ENCODE assay signal across 10 cellular contexts in genomic region chr2:191382801-191383200, GRCh38.
DNase-seq lines count a peak whose midpoint lies in the region; ATAC-seq and TF ChIP-seq lines count a peak whose summit lies in the region.
"Had no signal": no experiment of that assay in that cellular context is flagged by ENCODE, and none has a peak within 500 bp of the region (broad histone marks: within the 10 kb centered on the region; RNA-seq: fewer than 3 reads in every experiment).

No MANE protein-coding gene starts in this region.

- H3K27me3 ChIP-seq in PC-9 (ENCODE audit: insufficient read depth, low read depth) (no peaks in the 10 kb centered on the region), smooth muscle cell (ENCODE audit: low read depth) (no peaks in the 10 kb centered on the region)

- TF ChIP-seq CTCF in PC-9 (conservative IDR thresholded peaks at IDR 0.05) (no peak), foreskin fibroblast (IDR thresholded peaks at IDR 0.05; ENCODE audit: low read depth, low read length) (no peak), smooth muscle cell (IDR thresholded peaks at IDR 0.05; ENCODE audit: borderline replicate concordance, insufficient read depth, poor library complexity, severe bottlenecking) (no peak)

- no peak overlapping the region for H3K4me3 ChIP-seq in PC-9
- no peak overlapping the region for H3K4me3 ChIP-seq in foreskin fibroblast (ENCODE audit: low read depth in 1 of 2, low read length in 2 of 2)
- no peak overlapping the region for H3K4me3 ChIP-seq in smooth muscle cell

- H3K36me3 ChIP-seq in PC-9 (ENCODE audit: low read depth) = peaks cover 7% of the 10 kb centered on the region
- peaks cover 3% of the 10 kb centered on the region for H3K36me3 ChIP-seq in smooth muscle cell (ENCODE audit: low read depth)

- ATAC-seq in HG02571 (IDR thresholded peaks at IDR 0.05; ENCODE audit: unreplicated experiment) = no peak
- ATAC-seq: Panc1 had no signal

- POLR2A ChIA-PET in PC-9 (lab: Charles Lee; ENCODE audit: unreplicated experiment) = no interaction called here

- CTCF ChIA-PET in PC-9 (lab: Charles Lee) = no interaction called here

- WGBS in smooth muscle cell (ENCODE audit: low lambda C conversion rate) = 55% methylated on average over 1 of the region's 1 CpG

- no peak overlapping the region for H3K9ac ChIP-seq in smooth muscle cell (ENCODE audit: low read depth)

- peak; percentile 83 for DNase-seq in HT-29 (ENCODE audit: low spot score)
- DNase-seq in PC-9 = peak; percentile 46 to 90
- peak; percentile 77 to 78 for DNase-seq in foreskin fibroblast
- no peak for DNase-seq in smooth muscle cell (lab: John Stamatoyannopoulos, UW; ENCODE audit: unreplicated experiment)
- no peak for DNase-seq in cerebellum (ENCODE audit: low spot score)
- no peak for DNase-seq in NCI-H524 treated with DMSO at 0.1 percent for 48 hours (lab: John Stamatoyannopoulos, UW)
- DNase-seq: activated CD4-positive, alpha-beta T cell treated with anti-CD3 and anti-CD28 coated beads, Interleukin-2, amount 50 U/mL, for 1 hour; occipital lobe had no signal

- H3K9me2 ChIP-seq in PC-9 (ENCODE audit: insufficient read depth) = no peaks in the 10 kb centered on the region

- H3F3A ChIP-seq in PC-9 (ENCODE audit: insufficient read depth, low read depth) (peaks cover 4% of the 10 kb centered on the region; the same call in 1 of the 2 replicates), smooth muscle cell (ENCODE audit: low read depth) (no peaks in the 10 kb centered on the region)

- H3K4me1 ChIP-seq in PC-9 (replicated peaks; ENCODE audit: insufficient read depth) (peaks cover 18% of the 10 kb centered on the region), smooth muscle cell (ENCODE audit: low read depth) (peaks cover 10% of the 10 kb centered on the region)

- BruUV-seq in PC-9 (replicated peaks; lab: Mats Ljungman, UMichigan) = no TSS peak

- H3K79me2 ChIP-seq in PC-9 (ENCODE audit: low read depth) = no peaks in the 10 kb centered on the region
- H3K79me2 ChIP-seq in smooth muscle cell (ENCODE audit: low read depth) = no peaks in the 10 kb centered on the region

- peak overlapping the region; percentile 36 for H3K4me2 ChIP-seq in PC-9
- no peak overlapping the region for H3K4me2 ChIP-seq in smooth muscle cell

- H3K27ac ChIP-seq in PC-9 = peak overlapping the region; percentile 76
- peak overlapping the region; percentile 36 for H3K27ac ChIP-seq in smooth muscle cell (ENCODE audit: low read depth)

- H3K9me3 ChIP-seq in PC-9 (ENCODE audit: insufficient read depth, low read depth) (no peaks in the 10 kb centered on the region), smooth muscle cell (replicated peaks; ENCODE audit: low read depth) (no peaks in the 10 kb centered on the region)

- H2AFZ ChIP-seq in PC-9 = no peak overlapping the region
- no peak overlapping the region for H2AFZ ChIP-seq in smooth muscle cell (ENCODE audit: low read depth)

- intact Hi-C loops in PC-9 (cut with micrococcal nuclease; ENCODE audit: unreplicated experiment) = loop anchor here (5.0 kb wide), 2 partner anchors 136 to 216 kb away; partner anchors contain the start of gene MYO1B

- H4K20me1 ChIP-seq in PC-9 (ENCODE audit: insufficient read depth) (no peaks in the 10 kb centered on the region), smooth muscle cell (ENCODE audit: low read depth) (no peaks in the 10 kb centered on the region)

Comparison
In these comparisons a context has a peak if more than half of its experiments do, and no peak if none do; other contexts are left out.
1. DNase-seq: peak in HT-29 (single experiment), PC-9 (2 of 2) and foreskin fibroblast (2 of 2); none in smooth muscle cell (single experiment), cerebellum (single experiment) and NCI-H524 treated with DMSO at 0.1 percent for 48 hours (single experiment).